8 cellular contexts compared by ENCODE assay signal in genomic region chr1:230976825-230977747, GRCh38. TPM values are rescaled to one million over a fixed set of nuclear protein-coding genes. Genes with fewer than 3 reads are reported as not detected.
DNase-seq lines count a peak whose midpoint lies in the region; ATAC-seq and TF ChIP-seq lines count a peak whose summit lies in the region.

No MANE protein-coding gene starts in this region.

- H3K27me3 ChIP-seq in body of pancreas = no peaks in the 10 kb centered on the region
- H3K27me3 ChIP-seq in naive thymus-derived CD4-positive, alpha-beta T cell (ENCODE audit: control insufficient read depth in 2 of 2, insufficient read depth in 2 of 2, low read length in 2 of 2) = no peaks in the 10 kb centered on the region

- H3K36me3 ChIP-seq in body of pancreas (replicated peaks in 1 of 2; ENCODE audit: insufficient read depth in 1 of 2, low read depth in 2 of 2) = peaks cover 0 to 2% of the 10 kb centered on the region in 2 donors
- H3K36me3 ChIP-seq in naive thymus-derived CD4-positive, alpha-beta T cell (ENCODE audit: control insufficient read depth in 2 of 3, insufficient read depth in 3 of 3, low read length in 3 of 3) = peaks cover 0 to 13% (median 0%) of the 10 kb centered on the region in 3 experiments

- intact Hi-C loops in body of pancreas (cut with DNase I) = no loop called here
- intact Hi-C loops in naive thymus-derived CD4-positive, alpha-beta T cell (cut with micrococcal nuclease) = loop anchor here (5.0 to 10.0 kb wide), 7 partner anchors 40 to 1632 kb away; partner anchors contain the start of genes CCSAP (in 2 of the 2), DISC1 (in 1 of the 2), GALNT2 (in 1 of the 2) and NUP133 (in 1 of the 2)

- peaks cover 0 to 21% (median 4%) of the 10 kb centered on the region in 5 donors for H3K36me3 Mint-ChIP-seq in naive thymus-derived CD4-positive, alpha-beta T cell

- H3K4me3 ChIP-seq in GM08714 (ENCODE audit: low read length) = peak overlapping the region; percentile 92
- H3K4me3 ChIP-seq in body of pancreas = no peak overlapping the region
- peak overlapping the region; percentile 67 for H3K4me3 ChIP-seq in naive thymus-derived CD4-positive, alpha-beta T cell (ENCODE audit: low read length)

- no peak for TF ChIP-seq POLR2A in body of pancreas (IDR thresholded peaks at IDR 0.05)

- POLR2A ChIA-PET in naive thymus-derived CD4-positive, alpha-beta T cell (lab: Charles Lee) = interaction anchor here (0.8 to 2.7 kb wide), 4 partner anchors 9 to 266 kb away, joined by 3 to 12 read pairs (median 3); partner anchors contain the start of gene FAM89A

- no peak for TF ChIP-seq CTCF in body of pancreas (IDR thresholded peaks at IDR 0.05)

- H3K27ac ChIP-seq in body of pancreas = peak overlapping the region in 3 of 4 donors; percentile 56 to 81 (median 71)
- H3K27ac ChIP-seq in naive thymus-derived CD4-positive, alpha-beta T cell (ENCODE audit: low read depth, low read length) = peak overlapping the region; percentile 82

- H3K4me3 Mint-ChIP-seq in naive thymus-derived CD4-positive, alpha-beta T cell = peak overlapping the region in 9 of 10 donors; percentile 83 to 100 (median 96)

- H3K4me1 ChIP-seq in body of pancreas = peaks cover 36% of the 10 kb centered on the region
- peaks cover 51 to 53% of the 10 kb centered on the region in 2 donors for H3K4me1 ChIP-seq in naive thymus-derived CD4-positive, alpha-beta T cell (ENCODE audit: control insufficient read depth in 2 of 2, insufficient read depth in 2 of 2, low read length in 2 of 2)

- WGBS in body of pancreas, 2 donors = 41 to 52% methylated on average over 14 of the region's 14 CpGs

- H3K9me3 ChIP-seq in body of pancreas = no peaks in the 10 kb centered on the region
- H3K9me3 ChIP-seq in naive thymus-derived CD4-positive, alpha-beta T cell (ENCODE audit: control insufficient read depth in 2 of 3, low read length in 3 of 3) = no peaks in the 10 kb centered on the region

- peak overlapping the region; percentile 92 to 99 (median 96) for H3K27ac Mint-ChIP-seq in naive thymus-derived CD4-positive, alpha-beta T cell

- H3K9me3 Mint-ChIP-seq in naive thymus-derived CD4-positive, alpha-beta T cell = no peaks in the 10 kb centered on the region

- ATAC-seq in body of pancreas (no peak), GM18511 (IDR thresholded peaks at IDR 0.05; ENCODE audit: unreplicated experiment) (no peak), GM21367 (IDR thresholded peaks at IDR 0.05; ENCODE audit: unreplicated experiment) (no peak), GM19023 (IDR thresholded peaks at IDR 0.05; ENCODE audit: unreplicated experiment) (no peak)
- ATAC-seq in naive thymus-derived CD4-positive, alpha-beta T cell = peak; percentile 25

- CTCF ChIA-PET in naive thymus-derived CD4-positive, alpha-beta T cell (lab: Charles Lee) = interaction anchor here (0.8 to 1.6 kb wide), 3 partner anchors 59 to 109 kb away, joined by 3 to 4 read pairs (median 3); partner anchors contain the start of gene C1orf198

- no peaks in the 10 kb centered on the region for H3K27me3 Mint-ChIP-seq in naive thymus-derived CD4-positive, alpha-beta T cell

- peak; percentile 50 for DNase-seq in NOMO-1 treated with DMSO at 0.1 percent for 48 hours (lab: John Stamatoyannopoulos, UW; ENCODE audit: unreplicated experiment)
- peak in 1 of 4 donors; percentile 13 for DNase-seq in body of pancreas
- DNase-seq in naive thymus-derived CD4-positive, alpha-beta T cell = peak in 7 of 9 donors; percentile 54 to 71 (median 66)
- no peak for DNase-seq in NCI-H748 treated with DMSO at 0.1 percent for 48 hours (lab: John Stamatoyannopoulos, UW)

- peaks cover 45 to 64% (median 55%) of the 10 kb centered on the region in 7 donors for H3K4me1 Mint-ChIP-seq in naive thymus-derived CD4-positive, alpha-beta T cell

RNA-seq across cellular contexts. Expression of gene TTC13, which starts 1.6 kb away (rescaled TPM):
- total RNA-seq in body of pancreas = 10 to 100 TPM; 18.2 to 24.4 TPM
- 10 to 100 TPM; 31.8 to 54.6 (median 45.1) TPM for total RNA-seq in naive thymus-derived CD4-positive, alpha-beta T cell
- polyA plus RNA-seq in naive thymus-derived CD4-positive, alpha-beta T cell = 10 to 100 TPM in 1 of 2 donors, 1 to 10 TPM in 1; 9.9 to 10.8 TPM

RNA-seq across cellular contexts. Expression of gene ARV1, which starts 1.8 kb away (rescaled TPM):
- 10 to 100 TPM; 11.5 to 23.6 TPM for total RNA-seq in body of pancreas
- total RNA-seq in naive thymus-derived CD4-positive, alpha-beta T cell = 10 to 100 TPM in 3 of 5 experiments, 1 to 10 TPM in 2; 5.6 to 15.2 (median 11.5) TPM
- polyA plus RNA-seq in naive thymus-derived CD4-positive, alpha-beta T cell = 10 to 100 TPM; 32.6 to 35.8 TPM

Comparison
In these comparisons a context has a peak if more than half of its experiments do, and no peak if none do; other contexts are left out.
1. H3K4me3 ChIP-seq: peak in GM08714 (single experiment) and naive thymus-derived CD4-positive, alpha-beta T cell (single experiment); none in body of pancreas (0 of 2).